1 cellular context compared by ENCODE assay signal in genomic region chr17:77086433-77087010, GRCh38.
A peak's percentile ranks its signal among the peaks of the same experiment; 100 is the strongest.
TF ChIP-seq lines count a peak whose summit lies in the region.

No MANE protein-coding gene starts in this region.

TF ChIP-seq in K562, 482 proteins besides CTCF, POLR2A, EP300 and RAD21 (continued from another document and continues in another):
- TF ChIP-seq CTCFL (IDR thresholded peaks at IDR 0.05; ENCODE audit: borderline replicate concordance, insufficient read depth, low read depth, low read length, poor library complexity, severe bottlenecking) = peak; percentile 66
- no peak for TF ChIP-seq NFATC3 (IDR thresholded peaks at IDR 0.05)
- TF ChIP-seq YY1 (IDR thresholded peaks at IDR 0.05; ENCODE audit: borderline replicate concordance in 1 of 3, control insufficient read depth in 1 of 3, extremely low read depth in 1 of 3, insufficient read depth in 3 of 3, insufficient read length in 1 of 3, insufficient replicate concordance in 2 of 3, low read depth in 1 of 3, low read length in 2 of 3) = peak in 2 of 3 experiments; percentile 34 to 49
- no peak for TF ChIP-seq NFE2L1 (tag; IDR thresholded peaks at IDR 0.05; ENCODE audit: borderline replicate concordance, low read depth)
- TF ChIP-seq JUN (IDR thresholded peaks at IDR 0.05; ENCODE audit: borderline replicate concordance, low read depth, low read length) = no peak
- TF ChIP-seq JUN (CRISPR knock-in tag; IDR thresholded peaks at IDR 0.05; ENCODE audit: borderline replicate concordance) = no peak
- TF ChIP-seq HNRNPH1 (optimal IDR thresholded peaks at IDR 0.05; ENCODE audit: low read depth, low read length) = no peak
- no peak for TF ChIP-seq CEBPG (CRISPR knock-in tag; IDR thresholded peaks at IDR 0.05)
- no peak for TF ChIP-seq CEBPG (tag; conservative IDR thresholded peaks at IDR 0.05 in 1 of 2, IDR thresholded peaks at IDR 0.05 in 1 of 2)
- TF ChIP-seq ZNF224 (CRISPR knock-in tag; IDR thresholded peaks at IDR 0.05) = no peak
- TF ChIP-seq NR2C2 (CRISPR knock-in tag; IDR thresholded peaks at IDR 0.05) = no peak
- no peak for TF ChIP-seq NR2C2 (tag; IDR thresholded peaks at IDR 0.05)
- TF ChIP-seq GATAD2B (IDR thresholded peaks at IDR 0.05; ENCODE audit: borderline replicate concordance) = no peak
- TF ChIP-seq AFF4 (CRISPR knock-in tag; IDR thresholded peaks at IDR 0.05) = 0 out of 2 replicates have a peak, but pooled peaks have one; percentile 43
- TF ChIP-seq NKRF (IDR thresholded peaks at IDR 0.05; ENCODE audit: borderline replicate concordance) = no peak
- no peak for TF ChIP-seq ETS2 (tag; IDR thresholded peaks at IDR 0.05; ENCODE audit: borderline replicate concordance, poor library complexity, severe bottlenecking)
- no peak for TF ChIP-seq RFX7 (CRISPR knock-in tag; IDR thresholded peaks at IDR 0.05)
- TF ChIP-seq CBFB (CRISPR knock-in tag; IDR thresholded peaks at IDR 0.05) = no peak
- peak; percentile 93 for TF ChIP-seq ZKSCAN8 (CRISPR knock-in tag; IDR thresholded peaks at IDR 0.05)
- 0 out of 2 replicates have a peak, but pooled peaks have one; percentile 27 for TF ChIP-seq JUND (IDR thresholded peaks at IDR 0.05; ENCODE audit: borderline replicate concordance, low read depth, low read length)
- no peak; the same call in 2 of the 3 replicates for TF ChIP-seq JUND (tag; IDR thresholded peaks at IDR 0.05; ENCODE audit: borderline replicate concordance, low read depth, low read length)
- no peak for TF ChIP-seq POLR3A (IDR thresholded peaks at IDR 0.05; ENCODE audit: borderline replicate concordance, extremely low read depth, insufficient read depth, insufficient read length)
- TF ChIP-seq MAZ (CRISPR knock-in tag; conservative IDR thresholded peaks at IDR 0.05 in 1 of 2, IDR thresholded peaks at IDR 0.05 in 1 of 2) = peak in 1 of 2 experiments; percentile 74; a peak in 2 of 4 replicates
- TF ChIP-seq PCBP1 (IDR thresholded peaks at IDR 0.05; ENCODE audit: low read depth, low read length, poor library complexity, severe bottlenecking) = no peak
- TF ChIP-seq CBFA2T2 (conservative IDR thresholded peaks at IDR 0.05) = no peak
- TF ChIP-seq FOXK1 (CRISPR knock-in tag; IDR thresholded peaks at IDR 0.05; ENCODE audit: borderline replicate concordance) = 0 out of 2 replicates have a peak, but pooled peaks have one; percentile 44
- TF ChIP-seq RCOR1 (IDR thresholded peaks at IDR 0.05; ENCODE audit: borderline replicate concordance in 1 of 2, low read depth in 2 of 2, low read length in 2 of 2) = 0 out of 4 replicates have a peak, but pooled peaks of 1 of the 2 experiments have one; percentile 48
- TF ChIP-seq ZBTB7A (IDR thresholded peaks at IDR 0.05; ENCODE audit: borderline replicate concordance, control insufficient read depth, low read depth, low read length) = peak; percentile 32; the same call in 1 of the 2 replicates
- TF ChIP-seq SMAD4 (CRISPR knock-in tag; conservative IDR thresholded peaks at IDR 0.05) = no peak
- TF ChIP-seq SRF (CRISPR knock-in tag; IDR thresholded peaks at IDR 0.05) = no peak
- no peak for TF ChIP-seq ZBTB9 (CRISPR knock-in tag; IDR thresholded peaks at IDR 0.05)
- peak; percentile 38 for TF ChIP-seq ZFP36 (IDR thresholded peaks at IDR 0.05; ENCODE audit: low read depth, low read length, partially characterized antibody)
- no peak for TF ChIP-seq CREB3 (tag; conservative IDR thresholded peaks at IDR 0.05; ENCODE audit: low read depth)
- no peak for TF ChIP-seq SMARCE1 (IDR thresholded peaks at IDR 0.05)
- TF ChIP-seq ATF7 (IDR thresholded peaks at IDR 0.05) = 0 out of 2 replicates have a peak, but pooled peaks have one; percentile 38
- no peak for TF ChIP-seq SETDB1 (IDR thresholded peaks at IDR 0.05; ENCODE audit: low read length)
- 0 out of 2 replicates have a peak, but pooled peaks have one; percentile 22 for TF ChIP-seq EP400 (IDR thresholded peaks at IDR 0.05)
- no peak for TF ChIP-seq PHF8 (IDR thresholded peaks at IDR 0.05; ENCODE audit: borderline replicate concordance, low read length)
- no peak for TF ChIP-seq ESRRB (CRISPR knock-in tag; IDR thresholded peaks at IDR 0.05; ENCODE audit: borderline replicate concordance)
- 0 out of 2 replicates have a peak, but pooled peaks have one; percentile 18 for TF ChIP-seq TRIM28 (IDR thresholded peaks at IDR 0.05)
- no peak for TF ChIP-seq GABPB1 (CRISPR knock-in tag; IDR thresholded peaks at IDR 0.05)
- TF ChIP-seq U2AF2 (optimal IDR thresholded peaks at IDR 0.05; ENCODE audit: low read depth, low read length) = no peak
- 0 out of 2 replicates have a peak, but pooled peaks have one; percentile 30 for TF ChIP-seq ZNF592 (IDR thresholded peaks at IDR 0.05)
- 0 out of 2 replicates have a peak, but pooled peaks have one; percentile 35 for TF ChIP-seq CTBP1 (IDR thresholded peaks at IDR 0.05; ENCODE audit: borderline replicate concordance)
- no peak for TF ChIP-seq PRMT5 (CRISPR knock-in tag; IDR thresholded peaks at IDR 0.05)
- TF ChIP-seq MTA3 (IDR thresholded peaks at IDR 0.05; ENCODE audit: borderline replicate concordance) = no peak; the same call in 1 of the 2 replicates
- no peak for TF ChIP-seq KLF16 (IDR thresholded peaks at IDR 0.05)
- no peak for TF ChIP-seq CREBBP (IDR thresholded peaks at IDR 0.05; ENCODE audit: low read depth, low read length)
- no peak for TF ChIP-seq NFIX (CRISPR knock-in tag; IDR thresholded peaks at IDR 0.05; ENCODE audit: low read depth)
- no peak for TF ChIP-seq HCFC1 (IDR thresholded peaks at IDR 0.05; ENCODE audit: low read depth, low read length)
- TF ChIP-seq SOX6 (IDR thresholded peaks at IDR 0.05) = no peak
- TF ChIP-seq ARID2 (IDR thresholded peaks at IDR 0.05) = no peak
- no peak for TF ChIP-seq CBX1 (IDR thresholded peaks at IDR 0.05; ENCODE audit: low read depth)
